15 cellular contexts compared by ENCODE assay signal in the genomic region with DNA sequence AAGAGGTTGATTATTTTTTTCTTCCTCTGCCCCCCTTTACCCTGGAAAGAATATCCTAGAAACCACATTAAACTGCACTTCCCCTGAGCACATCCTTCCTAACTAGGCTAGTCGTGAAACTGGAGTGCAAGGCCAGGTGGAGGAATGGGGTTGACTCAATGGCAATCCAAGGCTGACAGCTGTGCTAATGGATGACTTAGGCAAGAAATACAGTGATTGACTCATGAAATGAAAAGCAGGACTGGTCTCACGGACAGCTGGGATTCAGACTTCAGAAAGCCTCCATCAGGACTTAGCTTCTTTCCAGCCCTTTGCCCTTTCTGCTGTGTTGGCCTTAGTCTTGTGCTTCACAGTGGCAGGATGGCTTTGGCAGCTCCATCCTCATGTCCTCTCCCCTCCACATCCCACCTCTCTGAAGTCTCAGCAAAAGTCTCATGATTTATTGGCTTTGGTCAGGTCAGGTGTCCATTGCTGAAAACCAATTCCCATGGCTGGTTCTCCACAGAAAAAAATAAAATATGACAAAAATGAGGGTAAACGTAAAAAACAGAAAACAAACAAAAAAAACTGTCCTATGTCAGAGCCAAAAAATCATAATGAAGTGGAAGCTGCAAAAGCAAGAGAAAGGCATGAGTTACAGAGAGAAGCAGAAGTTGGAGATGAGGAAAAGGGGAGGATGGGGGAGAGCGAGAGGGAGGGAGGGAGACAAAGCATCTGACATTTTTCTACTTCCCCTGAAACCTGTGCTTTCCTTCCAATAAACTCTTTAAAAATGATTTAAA. TPM values are rescaled to one million over a fixed set of nuclear protein-coding genes. Genes with fewer than 3 reads are reported as not detected.
DNase-seq lines count a peak whose midpoint lies in the region; ATAC-seq, FAIRE-seq and TF ChIP-seq lines count a peak whose summit lies in the region.
"Had no signal": no experiment of that assay in that cellular context is flagged by ENCODE, and none has a peak within 500 bp of the region (broad histone marks: within the 10 kb centered on the region; RNA-seq: fewer than 3 reads in every experiment).

No MANE protein-coding gene starts in this region.

- no peak overlapping the region for H3K4me3 ChIP-seq in astrocyte (ENCODE audit: insufficient read depth, low read depth, low read length)
- H3K4me3 ChIP-seq in transverse colon = no peak overlapping the region
- H3K4me3 ChIP-seq: gastrocnemius medialis had no signal

- peak; percentile 24 for ATAC-seq in GM19438 (IDR thresholded peaks at IDR 0.05; ENCODE audit: low read depth, unreplicated experiment)
- no peak for ATAC-seq in GM21423 (IDR thresholded peaks at IDR 0.05; ENCODE audit: unreplicated experiment)
- ATAC-seq: gastrocnemius medialis had no signal

- H3K36me3 Mint-ChIP-seq in astrocyte (ENCODE audit: low read depth, unreplicated experiment) = peaks cover 2% of the 10 kb centered on the region

- H3K27ac ChIP-seq in astrocyte (ENCODE audit: low read depth, low read length) = no peak overlapping the region
- no peak overlapping the region for H3K27ac ChIP-seq in transverse colon
- H3K27ac ChIP-seq: gastrocnemius medialis had no signal

- H3K4me2 ChIP-seq in astrocyte (ENCODE audit: low read length) = no peak overlapping the region

- H3K9me3 Mint-ChIP-seq in astrocyte (ENCODE audit: unreplicated experiment) = no peaks in the 10 kb centered on the region
- H3K9me3 Mint-ChIP-seq: activated naive CD8-positive, alpha-beta T cell treated with anti-CD3 and anti-CD28 coated beads, Interleukin-2, amount 10 ng/mL, durations not matched to agents 7 days and 5 days had no signal

- H3K4me1 ChIP-seq in astrocyte (ENCODE audit: insufficient read depth, low read length) (peaks cover 8% of the 10 kb centered on the region), transverse colon (peaks cover 8 to 20% (median 8%) of the 10 kb centered on the region in 4 donors)

- no peak for FAIRE-seq in astrocyte (lab: Jason Lieb, UNC)

- no peaks in the 10 kb centered on the region for H3K27me3 Mint-ChIP-seq in astrocyte (ENCODE audit: low read depth, unreplicated experiment)

- WGBS in transverse colon (ENCODE audit: low coverage in 1 of 2), 2 donors = 74 to 78% methylated on average over 3 to 4 of the region's 4 CpGs

- H3K36me3 ChIP-seq in astrocyte (ENCODE audit: insufficient read depth, low read length) = no peaks in the 10 kb centered on the region
- no peaks in the 10 kb centered on the region for H3K36me3 ChIP-seq in transverse colon
- H3K36me3 ChIP-seq: gastrocnemius medialis had no signal

- no peak for TF ChIP-seq EP300 in transverse colon (IDR thresholded peaks at IDR 0.05; ENCODE audit: low read depth)

- TF ChIP-seq CTCF in astrocyte (IDR thresholded peaks at IDR 0.05; ENCODE audit: insufficient read depth, low read depth, low read length) (no peak), transverse colon (IDR thresholded peaks at IDR 0.05) (no peak)

- TF ChIP-seq POLR2A in transverse colon (IDR thresholded peaks at IDR 0.05) = no peak

- no peaks in the 10 kb centered on the region for H3K27me3 ChIP-seq in astrocyte (ENCODE audit: insufficient read depth, low read length)
- H3K27me3 ChIP-seq in transverse colon = no peaks in the 10 kb centered on the region
- H3K27me3 ChIP-seq: gastrocnemius medialis had no signal

- no peaks in the 10 kb centered on the region for H4K20me1 ChIP-seq in astrocyte (ENCODE audit: insufficient read depth, low read length)

- peaks cover 18% of the 10 kb centered on the region for H3K4me1 Mint-ChIP-seq in astrocyte (ENCODE audit: low read depth, unreplicated experiment)

- in situ Hi-C loops in transverse colon (cut with MboI; ENCODE audit: low pct_ligation_motif_present in 1 of 4, low pct_unique_long_range_greater_than_20kb in 1 of 4, low sequenced_read_pairs in 3 of 4) = no loop called here

- H3K79me2 ChIP-seq in astrocyte (ENCODE audit: insufficient read depth, low read length) = no peaks in the 10 kb centered on the region

- no peak overlapping the region for H2AFZ ChIP-seq in astrocyte (ENCODE audit: low read depth, low read length)

- peak overlapping the region; percentile 27 for H3K27ac Mint-ChIP-seq in astrocyte (ENCODE audit: unreplicated experiment)
- H3K27ac Mint-ChIP-seq: activated naive CD8-positive, alpha-beta T cell treated with anti-CD3 and anti-CD28 coated beads, Interleukin-2, amount 10 ng/mL, durations not matched to agents 7 days and 5 days had no signal

- H3K9ac ChIP-seq in astrocyte (ENCODE audit: low read length) = no peak overlapping the region

- intact Hi-C loops in transverse colon (cut with DNase I; ENCODE audit: low total_unique reads) = no loop called here

- peak; percentile 48 to 63 for DNase-seq in Kasumi-1 (lab: John Stamatoyannopoulos, UW)
- DNase-seq in astrocyte (ENCODE audit: low read depth) = no peak
- peak; percentile 42 for DNase-seq in renal cortical epithelial cell (ENCODE audit: low read depth)
- no peak for DNase-seq in transverse colon
- DNase-seq in NCI-H510A treated with DMSO at 0.1 percent for 48 hours (lab: John Stamatoyannopoulos, UW) = no peak
- DNase-seq in activated effector memory CD4-positive, alpha-beta T cell treated with anti-CD3 and anti-CD28 coated beads, Interleukin-2, amount 50 U/mL, for 16 hours = no peak
- DNase-seq: activated naive CD8-positive, alpha-beta T cell treated with anti-CD3 and anti-CD28 coated beads, Interleukin-2, amount 10 ng/mL, durations not matched to agents 7 days and 5 days; dermis blood vessel endothelial cell; gastrocnemius medialis; GDM1; MM.1S; NCI-H345; stimulated activated CD4-positive, alpha-beta T cell treated with anti-CD3 and anti-CD28 coated beads, Interleukin-2, amount 100 ng/mL, for 24 hours had no signal

- H3K9me3 ChIP-seq in astrocyte (ENCODE audit: insufficient read depth, low read depth, low read length) (no peaks in the 10 kb centered on the region), transverse colon (no peaks in the 10 kb centered on the region)
- H3K9me3 ChIP-seq: gastrocnemius medialis had no signal

- no peak overlapping the region for H3K4me3 Mint-ChIP-seq in astrocyte (ENCODE audit: unreplicated experiment)
- H3K4me3 Mint-ChIP-seq: activated naive CD8-positive, alpha-beta T cell treated with anti-CD3 and anti-CD28 coated beads, Interleukin-2, amount 10 ng/mL, durations not matched to agents 7 days and 5 days had no signal

RNA-seq across cellular contexts. Expression of a gene that starts 33.9 kb away (rescaled TPM):
- total RNA-seq in astrocyte (32.2 and 33.7 TPM in 2 replicates), renal cortical epithelial cell (20.0 and 35.3 TPM in 2 replicates), transverse colon (10 to 100 TPM in 2 of 4 donors, 1 to 10 TPM in 1, under 1 TPM in 1; 1.00 to 19.5 (median 12.3) TPM)

Comparison
In these comparisons a context has a peak if more than half of its experiments do, and no peak if none do; other contexts are left out.
1. DNase-seq: peak in Kasumi-1 (2 of 2) and renal cortical epithelial cell (single experiment); none in astrocyte (single experiment), transverse colon (single experiment), NCI-H510A treated with DMSO at 0.1 percent for 48 hours (single experiment) and activated effector memory CD4-positive, alpha-beta T cell treated with anti-CD3 and anti-CD28 coated beads, Interleukin-2, amount 50 U/mL, for 16 hours (single experiment).